In the genomic region with DNA sequence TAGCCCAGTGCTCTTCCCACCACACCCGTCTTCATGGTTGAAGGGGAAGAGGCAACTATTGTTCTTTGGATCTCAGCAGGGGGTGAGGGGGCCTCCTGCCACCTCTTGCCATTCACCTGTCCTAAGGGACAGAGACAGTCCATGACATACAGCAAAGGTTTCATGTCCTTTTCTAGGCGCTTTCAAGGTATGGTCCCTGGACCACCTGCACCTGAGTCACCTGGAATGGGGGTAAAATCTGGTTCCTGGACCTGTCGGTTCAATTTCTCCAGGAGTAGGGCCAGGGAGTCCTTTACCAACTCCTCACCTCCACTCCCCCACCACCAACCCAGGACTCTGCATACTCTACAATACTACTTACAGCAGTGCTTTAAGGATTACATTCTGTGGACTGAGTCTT, we compare ENCODE assay signal across 6 cellular contexts.
"Had no signal": no experiment of that assay in that cellular context is flagged by ENCODE, and none has a peak within 500 bp of the region (broad histone marks: within the 10 kb centered on the region; RNA-seq: fewer than 3 reads in every experiment).

No MANE protein-coding gene starts in this region.

- H3K27ac ChIP-seq: HL-60 had no signal

- H3K27me3 Mint-ChIP-seq: IgD-negative memory B cell had no signal

- H3K36me3 Mint-ChIP-seq: IgD-negative memory B cell had no signal

- H3K27ac Mint-ChIP-seq: IgD-negative memory B cell had no signal

- H3K9me3 Mint-ChIP-seq: IgD-negative memory B cell had no signal

- ATAC-seq: HepG2, K562 had no signal

- H3K4me3 Mint-ChIP-seq: IgD-negative memory B cell had no signal

- H3K4me3 ChIP-seq: K562 had no signal

- DNase-seq: IMR-90, KBM-7 had no signal
